ENCODE assay signal across 11 cellular contexts in genomic region chr19:51693246-51693645, GRCh38. TPM values are rescaled to one million over a fixed set of nuclear protein-coding genes. Genes with fewer than 3 reads are reported as not detected.
DNase-seq lines count a peak whose midpoint lies in the region; ATAC-seq and TF ChIP-seq lines count a peak whose summit lies in the region.
"Had no signal": no experiment of that assay in that cellular context is flagged by ENCODE, and none has a peak within 500 bp of the region (broad histone marks: within the 10 kb centered on the region; RNA-seq: fewer than 3 reads in every experiment).

SPACA6 (plus strand) TSS chr19:51693330; CDS start chr19:51693527, 197 bp downstream.

- H3K4me1 ChIP-seq in lower lobe of right lung (peaks cover 22% of the 10 kb centered on the region), testis (peaks cover 19% of the 10 kb centered on the region)
- H3K4me1 ChIP-seq: foreskin keratinocyte had no signal

- H3K4me3 ChIP-seq in lower lobe of right lung, result peak within 1 kb of the TSS; percentile 87
- peak within 1 kb of the TSS in 1 of 2 donors; percentile 91 for H3K4me3 ChIP-seq in testis

- H3K27me3 Mint-ChIP-seq in chondrocyte (ENCODE audit: low read depth), result no peaks in the 10 kb centered on the region

- DNase-seq in LHCN-M2 (ENCODE audit: low read depth), result no peak
- no peak for DNase-seq in chondrocyte (ENCODE audit: low spot score)
- no peak for DNase-seq in lower lobe of right lung
- no peak for DNase-seq in testis
- no peak for DNase-seq in HCEC 1CT
- no peak for DNase-seq in UCSD-AML1 (lab: John Stamatoyannopoulos, UW; ENCODE audit: unreplicated experiment)
- DNase-seq in MV-4-11 (lab: John Stamatoyannopoulos, UW), result no peak
- DNase-seq: foreskin keratinocyte, KG1, small intestine had no signal

- intact Hi-C loops in lower lobe of right lung (cut with DNase I), result no loop called here
- intact Hi-C loops in testis (cut with DNase I; ENCODE audit: low total_unique reads), result no loop called here

- TF ChIP-seq CTCF in chondrocyte (IDR thresholded peaks at IDR 0.05) (no peak), lower lobe of right lung (IDR thresholded peaks at IDR 0.05) (no peak), testis (IDR thresholded peaks at IDR 0.05) (no peak)

- peaks cover 55% of the 10 kb centered on the region for H3K36me3 ChIP-seq in lower lobe of right lung
- no peaks in the 10 kb centered on the region for H3K36me3 ChIP-seq in testis (ENCODE audit: low read depth, missing control alignments)

- TF ChIP-seq POLR2A in testis (IDR thresholded peaks at IDR 0.05), result no peak

- H3K9me3 ChIP-seq in lower lobe of right lung (no peaks in the 10 kb centered on the region), testis (no peaks in the 10 kb centered on the region)

- H3K36me3 Mint-ChIP-seq in chondrocyte (ENCODE audit: low read depth), result peaks cover 43% of the 10 kb centered on the region

- ATAC-seq in lower lobe of right lung (no peak), HG03280 (IDR thresholded peaks at IDR 0.05; ENCODE audit: unreplicated experiment) (no peak)
- ATAC-seq: foreskin keratinocyte had no signal

- H3K27me3 ChIP-seq in lower lobe of right lung (ENCODE audit: low read depth) (no peaks in the 10 kb centered on the region), testis (no peaks in the 10 kb centered on the region)
- H3K27me3 ChIP-seq: foreskin keratinocyte had no signal

- H3K27ac ChIP-seq in lower lobe of right lung (no peak within 1 kb of the TSS), testis (peak within 1 kb of the TSS; percentile 96 to 99)
- H3K27ac ChIP-seq: foreskin keratinocyte had no signal

- H3K27ac Mint-ChIP-seq in chondrocyte (ENCODE audit: unreplicated experiment), result peak within 1 kb of the TSS; percentile 83

- 75 to 82% methylated on average over 8 of the region's 8 CpGs for WGBS in testis, 2 donors

- H3K4me3 Mint-ChIP-seq in chondrocyte (ENCODE audit: unreplicated experiment), result peak within 1 kb of the TSS; percentile 88

- no peaks in the 10 kb centered on the region for H3K9me3 Mint-ChIP-seq in chondrocyte (ENCODE audit: low read depth)

- peaks cover 63% of the 10 kb centered on the region for H3K4me1 Mint-ChIP-seq in chondrocyte (ENCODE audit: low read depth)

RNA-seq across cellular contexts. Expression of gene SPACA6, which starts in this region (rescaled TPM):
- 12.9 and 27.3 TPM in 2 replicates for total RNA-seq in LHCN-M2 (2014; rRNA removed)
- 15.1 TPM for polyA plus RNA-seq in LHCN-M2 (2012)
- total RNA-seq in chondrocyte, result 20.4 to 39.5 TPM (median 24.3 TPM) in 3 replicates
- 19.8 TPM for total RNA-seq in lower lobe of right lung
- 100 to 1,000 TPM in 1 of 2 donors, 10 to 100 TPM in 1; 37.8 to 106 TPM for total RNA-seq in testis
- 19.8 TPM for polyA plus RNA-seq in testis (ENCODE audit: insufficient read depth, low read depth, low replicate concordance)
